In genomic region chr19:17972230-17972629, GRCh38 we compare ENCODE assay signal across 38 cellular contexts. TPM values are rescaled to one million over a fixed set of nuclear protein-coding genes. Genes with fewer than 3 reads are reported as not detected.
"Had no signal": no experiment of that assay in that cellular context is flagged by ENCODE, and none has a peak within 500 bp of the region (broad histone marks: within the 10 kb centered on the region; RNA-seq: fewer than 3 reads in every experiment).

No MANE protein-coding gene starts in this region.

- H3K4me1 Mint-ChIP-seq: activated naive CD4-positive, alpha-beta T cell treated with anti-CD3 and anti-CD28 coated beads, Interleukin-2, amount 10 ng/mL, durations not matched to agents 7 days and 5 days; central memory CD8-positive, alpha-beta T cell had no signal

- H3K36me3 Mint-ChIP-seq: activated CD8-positive, alpha-beta memory T cell treated with anti-CD3 and anti-CD28 coated beads, Interleukin-2, amount 10 ng/mL, durations not matched to agents 7 days and 5 days; activated naive CD4-positive, alpha-beta T cell treated with anti-CD3 and anti-CD28 coated beads, Interleukin-2, amount 10 ng/mL, durations not matched to agents 7 days and 5 days; activated naive CD8-positive, alpha-beta T cell had no signal

- H3K27ac Mint-ChIP-seq: activated CD4-positive, alpha-beta memory T cell treated with anti-CD3 and anti-CD28 coated beads, Interleukin-2, amount 10 ng/mL, durations not matched to agents 7 days and 5 days; activated CD8-positive, alpha-beta memory T cell treated with anti-CD3 and anti-CD28 coated beads, Interleukin-2, amount 10 ng/mL, durations not matched to agents 7 days and 5 days; activated naive CD4-positive, alpha-beta T cell treated with anti-CD3 and anti-CD28 coated beads, Interleukin-2, amount 10 ng/mL, durations not matched to agents 7 days and 5 days; activated naive CD8-positive, alpha-beta T cell; activated naive CD8-positive, alpha-beta T cell treated with anti-CD3 and anti-CD28 coated beads, Interleukin-2, amount 50 U/mL, for 24 hours had no signal

- H3K36me3 ChIP-seq: brain microvascular endothelial cell, cardiac muscle cell, MG63, Peyer's patch, SJSA1 had no signal

- H3K4me1 ChIP-seq: Peyer's patch, SJSA1 had no signal

- DNase-seq: activated CD4-positive, alpha-beta memory T cell treated with anti-CD3 and anti-CD28 coated beads, Interleukin-2, amount 10 ng/mL, durations not matched to agents 7 days and 5 days; activated CD4-positive, alpha-beta T cell treated with anti-CD3 and anti-CD28 coated beads for 1 hour; activated CD4-positive, alpha-beta T cell treated with anti-CD3 and anti-CD28 coated beads for 48 hours; activated CD4-positive, CD25-positive, alpha-beta regulatory T cell; activated CD8-positive, alpha-beta memory T cell treated with anti-CD3 and anti-CD28 coated beads for 24 hours; activated CD8-positive, alpha-beta memory T cell treated with anti-CD3 and anti-CD28 coated beads, Interleukin-2, amount 10 ng/mL, durations not matched to agents 7 days and 5 days; activated CD8-positive, alpha-beta memory T cell treated with anti-CD3 and anti-CD28 coated beads, Interleukin-2, amount 50 U/mL, for 48 hours; activated effector memory CD4-positive, alpha-beta T cell treated with Interleukin-2 at 50 U/mL for 16 hours; activated naive CD4-positive, alpha-beta T cell treated with anti-CD3 and anti-CD28 coated beads, Interleukin-2, amount 10 ng/mL, durations not matched to agents 7 days and 5 days; activated naive CD8-positive, alpha-beta T cell treated with anti-CD3 and anti-CD28 coated beads, Interleukin-2, amount 50 U/mL, for 24 hours; activated T-cell treated with anti-CD3 and anti-CD28 coated beads, Interleukin-2, amount 50 U/mL, for 48 hours; anterior cingulate cortex; brain microvascular endothelial cell; MG63; NCI-H1092; NCI-H1436 treated with DMSO at 0.1 percent for 48 hours; NCI-H1694 treated with DMSO at 0.1 percent for 48 hours; NCI-H2029 treated with DMSO at 0.1 percent for 48 hours; NCI-H2107; NCI-H2171; NCI-H510A; NCI-H526; NCI-H748 treated with DMSO at 0.1 percent for 48 hours; NK-92 treated with Interleukin-12 subunit alpha and Interleukin-12 subunit beta, amount 100 ng/mL, for 24 hours; PC-3; Peyer's patch; RPMI8226; SHP77 treated with DMSO at 0.1 percent for 48 hours; SW 1271; T-helper 1 cell; T-helper 2 cell; T-helper 9 cell; WERI-Rb-1 had no signal

- H3K9me3 ChIP-seq: MG63, Peyer's patch, SJSA1 had no signal

- H3K4me3 Mint-ChIP-seq: activated CD4-positive, alpha-beta memory T cell treated with anti-CD3 and anti-CD28 coated beads, Interleukin-2, amount 10 ng/mL, durations not matched to agents 7 days and 5 days; activated CD8-positive, alpha-beta memory T cell treated with anti-CD3 and anti-CD28 coated beads, Interleukin-2, amount 10 ng/mL, durations not matched to agents 7 days and 5 days; activated naive CD4-positive, alpha-beta T cell treated with anti-CD3 and anti-CD28 coated beads, Interleukin-2, amount 10 ng/mL, durations not matched to agents 7 days and 5 days; activated naive CD8-positive, alpha-beta T cell; activated naive CD8-positive, alpha-beta T cell treated with anti-CD3 and anti-CD28 coated beads, Interleukin-2, amount 50 U/mL, for 24 hours; central memory CD8-positive, alpha-beta T cell had no signal

- H3K4me3 ChIP-seq: cardiac muscle cell, MG63, Peyer's patch, SJSA1 had no signal

- H3K27me3 ChIP-seq: cardiac muscle cell had no signal

- H3K27ac ChIP-seq: brain microvascular endothelial cell, cardiac muscle cell, Peyer's patch, SJSA1, WERI-Rb-1 had no signal

- H3K9me3 Mint-ChIP-seq: activated CD4-positive, alpha-beta memory T cell treated with anti-CD3 and anti-CD28 coated beads, Interleukin-2, amount 10 ng/mL, durations not matched to agents 7 days and 5 days; activated naive CD4-positive, alpha-beta T cell treated with anti-CD3 and anti-CD28 coated beads, Interleukin-2, amount 10 ng/mL, durations not matched to agents 7 days and 5 days; activated naive CD8-positive, alpha-beta T cell treated with anti-CD3 and anti-CD28 coated beads, Interleukin-2, amount 50 U/mL, for 24 hours; central memory CD8-positive, alpha-beta T cell had no signal

RNA-seq across cellular contexts. Expression of gene KCNN1, which starts 5.3 kb away (rescaled TPM):
- total RNA-seq: activated CD4-positive, alpha-beta memory T cell treated with anti-CD3 and anti-CD28 coated beads, Interleukin-2, amount 10 ng/mL, durations not matched to agents 7 days and 5 days; chondrocyte; PC-3; Peyer's patch; SJSA1 had no signal
